ENCODE assay signal across 19 cellular contexts in the genomic region with DNA sequence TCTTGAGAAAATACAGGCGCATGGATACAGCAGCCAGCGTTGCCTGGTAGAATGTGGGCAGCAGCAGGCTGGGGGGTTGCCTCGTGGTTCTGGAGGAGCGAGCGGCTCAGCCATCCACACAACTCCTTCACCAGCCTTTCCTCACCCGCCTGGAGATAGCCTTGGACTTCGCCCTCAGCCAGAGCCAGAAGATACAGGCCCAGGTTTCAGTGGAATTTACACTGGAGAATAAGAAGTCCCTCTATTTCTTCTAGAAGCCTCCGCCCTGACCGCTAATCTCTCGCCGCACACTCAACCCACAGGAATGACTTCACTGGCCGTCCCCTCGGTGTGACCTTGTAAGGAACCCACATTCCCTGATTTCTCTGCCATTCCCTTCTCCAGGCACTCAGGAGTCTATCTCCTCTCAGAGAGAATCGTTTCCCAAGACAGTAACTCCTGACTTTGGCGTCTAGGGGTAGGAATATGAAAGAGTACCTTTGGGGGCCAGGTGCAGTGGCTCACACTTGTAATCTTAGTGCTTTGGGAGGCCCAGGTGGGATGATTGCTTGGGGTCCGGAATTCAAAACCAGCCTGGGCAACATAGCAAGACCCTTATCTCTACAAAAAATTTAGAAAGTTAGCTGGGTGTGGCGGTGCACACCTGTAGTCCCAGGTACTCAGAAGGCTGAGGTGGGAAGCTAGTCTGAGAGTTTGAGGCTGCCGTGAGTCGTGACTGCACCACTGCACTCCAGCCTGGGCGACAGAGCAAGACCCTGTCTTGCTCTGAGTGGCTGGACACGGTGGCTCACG.
"Had no signal": no experiment of that assay in that cellular context is flagged by ENCODE, and none has a peak within 500 bp of the region (broad histone marks: within the 10 kb centered on the region; RNA-seq: fewer than 3 reads in every experiment).

No MANE protein-coding gene starts in this region.

- H3K27me3 Mint-ChIP-seq: activated naive CD8-positive, alpha-beta T cell treated with anti-CD3 and anti-CD28 coated beads for 36 hours; naive B cell; stimulated activated naive CD8-positive, alpha-beta T cell treated with anti-CD3 and anti-CD28 coated beads, Interleukin-15, amount 100 ng/mL, for 72 hours had no signal

- H3K27me3 ChIP-seq: breast epithelium, heart left ventricle had no signal

- H3K4me3 ChIP-seq: breast epithelium, heart left ventricle, lower lobe of right lung, skin epidermis had no signal

- ATAC-seq: activated T-cell treated with anti-CD3 and anti-CD28 coated beads, Interleukin-2, amount 50 U/mL, for 72 hours; effector memory CD8-positive, alpha-beta T cell; lower lobe of right lung; stimulated activated naive CD8-positive, alpha-beta T cell treated with anti-CD3 and anti-CD28 coated beads, Interleukin-15, amount 100 ng/mL, for 72 hours had no signal

- H3K9me3 ChIP-seq: breast epithelium, heart left ventricle, lower lobe of right lung had no signal

- H3K4me3 Mint-ChIP-seq: activated CD4-positive, alpha-beta T cell treated with anti-CD3 and anti-CD28 coated beads, Interleukin-2, amount 10 ng/mL, durations not matched to agents 24 days and 14 days; activated naive CD8-positive, alpha-beta T cell treated with anti-CD3 and anti-CD28 coated beads for 36 hours; activated T-cell treated with anti-CD3 and anti-CD28 coated beads, Interleukin-2, amount 50 U/mL, for 72 hours; effector memory CD8-positive, alpha-beta T cell; stimulated activated naive CD8-positive, alpha-beta T cell treated with anti-CD3 and anti-CD28 coated beads, Interleukin-15, amount 100 ng/mL, for 72 hours; T-helper 2 cell treated with Interferon-gamma antibody and Interleukin-4, amounts not matched to agents 5 μg/mL and 100 μg/mL, for 36 hours had no signal

- H3K27ac Mint-ChIP-seq: activated CD4-positive, alpha-beta T cell treated with anti-CD3 and anti-CD28 coated beads, Interleukin-2, amount 10 ng/mL, durations not matched to agents 24 days and 14 days; activated naive CD8-positive, alpha-beta T cell treated with anti-CD3 and anti-CD28 coated beads for 36 hours; activated T-cell treated with anti-CD3 and anti-CD28 coated beads, Interleukin-2, amount 50 U/mL, for 72 hours; stimulated activated naive CD8-positive, alpha-beta T cell treated with anti-CD3 and anti-CD28 coated beads, Interleukin-15, amount 100 ng/mL, for 72 hours; T-helper 2 cell treated with Interferon-gamma antibody and Interleukin-4, amounts not matched to agents 5 μg/mL and 100 μg/mL, for 36 hours had no signal

- H3K4me1 ChIP-seq: breast epithelium had no signal

- H3K36me3 Mint-ChIP-seq: activated naive CD8-positive, alpha-beta T cell treated with anti-CD3 and anti-CD28 coated beads for 36 hours; naive B cell had no signal

- DNase-seq: activated CD4-positive, alpha-beta T cell treated with anti-CD3 and anti-CD28 coated beads, Interleukin-2, amount 10 ng/mL, durations not matched to agents 24 days and 14 days; activated CD4-positive, CD25-positive, alpha-beta regulatory T cell; activated CD8-positive, alpha-beta memory T cell treated with anti-CD3 and anti-CD28 coated beads, Interleukin-2, amount 50 U/mL, for 48 hours; activated gamma-delta T cell; activated naive CD8-positive, alpha-beta T cell treated with anti-CD3 and anti-CD28 coated beads for 36 hours; activated T-cell treated with anti-CD3 and anti-CD28 coated beads, Interleukin-2, amount 50 U/mL, for 72 hours; cerebellar nuclear complex; dermis blood vessel endothelial cell; effector memory CD8-positive, alpha-beta T cell; heart left ventricle; left cardiac atrium; lower lobe of right lung; midbrain; naive B cell; stimulated activated naive CD8-positive, alpha-beta T cell treated with anti-CD3 and anti-CD28 coated beads, Interleukin-15, amount 100 ng/mL, for 72 hours had no signal

- H3K36me3 ChIP-seq: breast epithelium, heart left ventricle, lower lobe of right lung had no signal

- H3K9me3 Mint-ChIP-seq: activated CD4-positive, alpha-beta T cell treated with anti-CD3 and anti-CD28 coated beads, Interleukin-2, amount 10 ng/mL, durations not matched to agents 24 days and 14 days; activated naive CD8-positive, alpha-beta T cell treated with anti-CD3 and anti-CD28 coated beads for 36 hours; activated T-cell treated with anti-CD3 and anti-CD28 coated beads, Interleukin-2, amount 50 U/mL, for 72 hours; effector memory CD8-positive, alpha-beta T cell; naive B cell; stimulated activated naive CD8-positive, alpha-beta T cell treated with anti-CD3 and anti-CD28 coated beads, Interleukin-15, amount 100 ng/mL, for 72 hours; T-helper 2 cell treated with Interferon-gamma antibody and Interleukin-4, amounts not matched to agents 5 μg/mL and 100 μg/mL, for 36 hours had no signal

- H3K27ac ChIP-seq: breast epithelium, epithelial cell of prostate, heart left ventricle, lower lobe of right lung, skin epidermis had no signal
